ENCODE assay signal across 8 cellular contexts in genomic region chrX:78064698-78065601, GRCh38. TPM values are rescaled to one million over a fixed set of nuclear protein-coding genes. Genes with fewer than 3 reads are reported as not detected.
DNase-seq lines count a peak whose midpoint lies in the region; ATAC-seq, FAIRE-seq and TF ChIP-seq lines count a peak whose summit lies in the region.
"Not testable (repeated sequence)": the region's sequence is repeated elsewhere in the genome, so short reads cannot be mapped to it uniquely, and the experiment has no call there.

No MANE protein-coding gene starts in this region.

- POLR2A ChIA-PET in activated B cell treated with CpG ODN at 0.5 μM for 24 hours (lab: Charles Lee): interaction anchor here (0.6 kb wide), 1 partner anchor 248 kb away, joined by 3 read pairs; no protein-coding TSS in a partner anchor

- H3K4me3 Mint-ChIP-seq in activated B cell treated with CpG ODN at 0.5 μM for 24 hours: not testable (repeated sequence)

- H2AFZ ChIP-seq in mammary epithelial cell (ENCODE audit: low read depth, low read length): peak overlapping the region; percentile 66

- not testable (repeated sequence) for H3K27me3 Mint-ChIP-seq in activated B cell treated with CpG ODN at 0.5 μM for 24 hours

- ATAC-seq in HG02943 (IDR thresholded peaks at IDR 0.05; ENCODE audit: low read depth, unreplicated experiment) (peak; percentile 70), activated B cell treated with CpG ODN at 0.5 μM for 24 hours (ENCODE audit: low read depth) (peak; percentile 73), thoracic aorta (ENCODE audit: insufficient number of reproducible peaks, low FRiP score, low read depth) (peak; percentile 94)

- dilution Hi-C loops in mammary epithelial cell (cut with HindIII; ENCODE audit: low sequenced_read_pairs): not testable (repeated sequence)

- CTCF ChIA-PET in activated B cell treated with CpG ODN at 0.5 μM for 24 hours (lab: Charles Lee); mammary epithelial cell (lab: Charles Lee; ENCODE audit: low non-redundant PET): not testable (repeated sequence)

- H3K4me3 ChIP-seq in GM12864 (ENCODE audit: low read depth, low read length): peak overlapping the region; percentile 25; the same call in 1 of the 2 replicates
- H3K4me3 ChIP-seq in mammary epithelial cell (replicated peaks in 1 of 3; ENCODE audit: insufficient read depth in 1 of 3, low read depth in 2 of 3, low read length in 3 of 3); thoracic aorta: not testable (repeated sequence)

- not testable (repeated sequence) for H3K9me3 Mint-ChIP-seq in activated B cell treated with CpG ODN at 0.5 μM for 24 hours

- H3K27ac ChIP-seq in mammary epithelial cell (ENCODE audit: insufficient read depth, low read depth, low read length): peak overlapping the region; percentile 47
- peak overlapping the region; percentile 68 to 83 for H3K27ac ChIP-seq in thoracic aorta

- in situ Hi-C loops in mammary epithelial cell (cut with MboI; ENCODE audit: low sequenced_read_pairs in 2 of 2): not testable (repeated sequence)

- not testable (repeated sequence) for H3K79me2 ChIP-seq in mammary epithelial cell (ENCODE audit: insufficient read depth, low read length)

- intact Hi-C loops in activated B cell treated with CpG ODN at 0.5 μM for 24 hours (cut with micrococcal nuclease); mammary epithelial cell (cut with micrococcal nuclease): not testable (repeated sequence)

- H3K4me2 ChIP-seq in mammary epithelial cell (ENCODE audit: insufficient read depth, low read depth, low read length): not testable (repeated sequence)

- peak overlapping the region; percentile 63 for H3K27ac Mint-ChIP-seq in activated B cell treated with CpG ODN at 0.5 μM for 24 hours

- BruUV-seq in mammary epithelial cell (replicated peaks; lab: Mats Ljungman, UMichigan): not testable (repeated sequence)

- H4K20me1 ChIP-seq in mammary epithelial cell (ENCODE audit: insufficient read depth, low read length): not testable (repeated sequence)

- not testable (repeated sequence) for H3K4me1 Mint-ChIP-seq in activated B cell treated with CpG ODN at 0.5 μM for 24 hours

- FAIRE-seq in HTR-8/SVneo (lab: Jason Lieb, UNC): peak; percentile 57
- peak; percentile 45 for FAIRE-seq in islet of Langerhans (lab: Jason Lieb, UNC)

- not testable (repeated sequence) for H3K36me3 Mint-ChIP-seq in activated B cell treated with CpG ODN at 0.5 μM for 24 hours (ENCODE audit: low read depth)

- H3K4me1 ChIP-seq in mammary epithelial cell (ENCODE audit: insufficient read depth, low read length): not testable (repeated sequence)
- peaks cover 0 to 16% of the 10 kb centered on the region in 2 donors for H3K4me1 ChIP-seq in thoracic aorta (ENCODE audit: control insufficient read depth in 1 of 2, low read depth in 2 of 2)

- not testable (repeated sequence) for H3K9me3 ChIP-seq in mammary epithelial cell (replicated peaks; ENCODE audit: insufficient read depth, low read length); thoracic aorta

- H3K9ac ChIP-seq in mammary epithelial cell (ENCODE audit: insufficient read depth, low read length): not testable (repeated sequence)

- H3K27me3 ChIP-seq in mammary epithelial cell (ENCODE audit: insufficient read depth, low read length); thoracic aorta (replicated peaks; ENCODE audit: insufficient read depth): not testable (repeated sequence)

- not testable (repeated sequence) for H3K36me3 ChIP-seq in mammary epithelial cell (ENCODE audit: insufficient read depth, low read length); thoracic aorta

- peak; percentile 51 for DNase-seq in GM12864 (ENCODE audit: low read depth)
- peak; percentile 32 for DNase-seq in GM20000 (ENCODE audit: low spot score)
- peak; percentile 71 for DNase-seq in HTR-8/SVneo (ENCODE audit: insufficient read length, low spot score)
- not testable (repeated sequence) for DNase-seq in activated B cell treated with CpG ODN at 0.5 μM for 24 hours; thoracic aorta (ENCODE audit: low spot score)
- DNase-seq in mammary epithelial cell: peak; percentile 60

- not testable (repeated sequence) for TF ChIP-seq CTCF in GM12864 (IDR thresholded peaks at IDR 0.05; ENCODE audit: low read depth, low read length, missing control alignments); GM20000 (IDR thresholded peaks at IDR 0.05; ENCODE audit: extremely low read depth, missing control alignments); activated B cell treated with CpG ODN at 0.5 μM for 24 hours (IDR thresholded peaks at IDR 0.05); mammary epithelial cell (conservative IDR thresholded peaks at IDR 0.05 in 1 of 2, IDR thresholded peaks at IDR 0.05 in 1 of 2; ENCODE audit: extremely low read depth in 1 of 2, insufficient read depth in 1 of 2, low read depth in 1 of 2, low read length in 2 of 2); thoracic aorta (IDR thresholded peaks at IDR 0.05)

- WGBS in mammary epithelial cell (ENCODE audit: low coverage, missing lambda C conversion rate): 62% methylated on average over 6 of the region's 6 CpGs

RNA-seq across cellular contexts. Expression of gene PGK1, which starts 39.1 kb away (rescaled TPM):
- total RNA-seq in activated B cell treated with CpG ODN at 0.5 μM for 24 hours (293 and 295 TPM in 2 replicates), mammary epithelial cell (100 to 1,000 TPM; 241 to 701 TPM), thoracic aorta (100 to 1,000 TPM; 186 to 233 TPM)
- 824 TPM for polyA plus RNA-seq in mammary epithelial cell
- polyA minus RNA-seq in mammary epithelial cell: 1,221 TPM
